ENCODE assay signal across 8 cellular contexts in the genomic region with DNA sequence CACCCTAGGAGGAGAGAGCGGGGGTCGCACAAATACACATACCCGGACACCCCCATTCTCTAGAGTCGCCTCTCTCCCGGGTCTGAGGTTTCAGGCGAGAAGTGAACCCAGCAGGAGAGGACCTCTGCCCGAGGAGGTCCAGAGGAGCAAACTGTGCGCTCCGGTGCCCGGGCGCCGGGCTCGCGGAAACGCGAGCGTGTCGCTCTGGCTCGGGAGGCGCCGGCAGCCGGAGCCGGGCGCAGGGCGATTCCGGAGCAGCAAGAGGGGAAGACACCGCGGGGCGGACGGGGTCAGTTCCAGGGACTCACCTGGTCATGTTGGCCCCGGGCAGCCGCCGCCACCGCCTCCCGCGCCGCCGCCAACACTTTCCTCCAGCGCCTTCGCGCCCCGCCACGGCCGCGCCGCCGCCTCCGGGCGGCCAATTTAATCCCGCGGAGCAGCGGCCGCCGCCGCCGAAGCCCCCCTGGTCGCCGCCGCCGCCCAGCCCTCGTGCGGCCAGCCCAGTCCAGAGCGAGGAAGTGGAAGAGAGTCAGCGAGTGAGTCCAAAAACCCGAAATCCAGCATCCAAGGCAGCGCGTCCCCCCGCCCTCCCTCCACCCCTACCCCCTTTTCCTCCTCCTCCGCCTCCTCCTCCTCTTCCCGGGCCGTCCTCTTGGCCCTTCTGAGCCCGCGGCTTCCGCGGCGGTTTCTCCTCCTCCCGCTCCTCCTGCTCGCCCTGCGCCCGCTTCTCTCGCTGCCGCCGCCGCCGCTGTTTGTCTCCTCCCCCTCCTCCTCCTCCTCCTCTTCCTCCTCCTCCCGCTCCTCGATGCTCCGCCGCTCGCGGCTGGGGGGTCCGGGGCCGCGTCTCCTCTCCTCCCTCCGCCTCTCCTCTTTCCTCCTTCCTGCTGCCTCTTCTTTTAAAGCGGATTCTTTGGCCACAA.
DNase-seq lines count a peak whose midpoint lies in the region; ATAC-seq and TF ChIP-seq lines count a peak whose summit lies in the region.

No MANE protein-coding gene starts in this region.

- DNase-seq in DMS53 treated with DMSO at 0.1 percent for 48 hours (lab: John Stamatoyannopoulos, UW; ENCODE audit: unreplicated experiment) (peak; percentile 21), left cardiac atrium (peak; percentile 68), osteocyte (ENCODE audit: extremely low spot score, unreplicated experiment) (peak; percentile 85)
- peak; percentile 21 for DNase-seq in activated naive CD8-positive, alpha-beta T cell treated with anti-CD3 and anti-CD28 coated beads for 36 hours

- peaks cover 45% of the 10 kb centered on the region for H3K4me1 ChIP-seq in Loucy (ENCODE audit: insufficient read depth, low read length, poor library complexity, severe bottlenecking)

- peaks cover 45% of the 10 kb centered on the region for H4K20me1 ChIP-seq in Loucy (ENCODE audit: insufficient read depth, low read length, poor library complexity, severe bottlenecking)

- intact Hi-C loops in left cardiac atrium (cut with DNase I): no loop called here

- H3K4me3 ChIP-seq in Loucy (ENCODE audit: low read length, poor library complexity, severe bottlenecking): peak overlapping the region; percentile 91

- H3K79me2 ChIP-seq in Loucy (ENCODE audit: insufficient read depth, low read length): peaks cover 61% of the 10 kb centered on the region

- TF ChIP-seq CTCF in Loucy (conservative IDR thresholded peaks at IDR 0.05; ENCODE audit: low read length): no peak
- no peak for TF ChIP-seq CTCF in osteocyte (IDR thresholded peaks at IDR 0.05)

- H3K36me3 Mint-ChIP-seq in activated naive CD8-positive, alpha-beta T cell treated with anti-CD3 and anti-CD28 coated beads for 36 hours: no peaks in the 10 kb centered on the region
- H3K36me3 Mint-ChIP-seq in osteocyte (ENCODE audit: unreplicated experiment): no peaks in the 10 kb centered on the region

- H2AFZ ChIP-seq in Loucy (ENCODE audit: low read length): peak overlapping the region; percentile 87

- peak overlapping the region; percentile 93 for H3K9ac ChIP-seq in Loucy (ENCODE audit: low read depth, low read length, poor library complexity, severe bottlenecking)

- H3K4me1 Mint-ChIP-seq in activated naive CD8-positive, alpha-beta T cell treated with anti-CD3 and anti-CD28 coated beads for 36 hours: peaks cover 5% of the 10 kb centered on the region
- H3K4me1 Mint-ChIP-seq in osteocyte (ENCODE audit: unreplicated experiment): peaks cover 16% of the 10 kb centered on the region

- no peaks in the 10 kb centered on the region for H3K9me2 ChIP-seq in Loucy (replicated peaks; ENCODE audit: low read depth, low read length)

- H3K36me3 ChIP-seq in Loucy (ENCODE audit: insufficient read depth, low read length): no peaks in the 10 kb centered on the region

- no peak overlapping the region for H3K27ac Mint-ChIP-seq in activated naive CD8-positive, alpha-beta T cell treated with anti-CD3 and anti-CD28 coated beads for 36 hours
- no peak overlapping the region for H3K27ac Mint-ChIP-seq in osteocyte (ENCODE audit: unreplicated experiment)

- peaks cover 5% of the 10 kb centered on the region for H3K27me3 ChIP-seq in Loucy (ENCODE audit: insufficient read depth, low read length, poor library complexity, severe bottlenecking)

- peaks cover 64% of the 10 kb centered on the region for H3K27me3 Mint-ChIP-seq in activated naive CD8-positive, alpha-beta T cell treated with anti-CD3 and anti-CD28 coated beads for 36 hours
- H3K27me3 Mint-ChIP-seq in osteocyte (ENCODE audit: unreplicated experiment): peaks cover 50% of the 10 kb centered on the region

- no peaks in the 10 kb centered on the region for H3K9me3 Mint-ChIP-seq in activated naive CD8-positive, alpha-beta T cell treated with anti-CD3 and anti-CD28 coated beads for 36 hours
- H3K9me3 Mint-ChIP-seq in osteocyte (ENCODE audit: unreplicated experiment): no peaks in the 10 kb centered on the region

- peak overlapping the region; percentile 93 for H3K4me2 ChIP-seq in Loucy (ENCODE audit: low read depth, low read length, poor library complexity, severe bottlenecking)

- no peaks in the 10 kb centered on the region for H3K9me3 ChIP-seq in Loucy (ENCODE audit: insufficient read depth, low read depth, low read length)

- peak overlapping the region; percentile 70 for H3K4me3 Mint-ChIP-seq in activated naive CD8-positive, alpha-beta T cell treated with anti-CD3 and anti-CD28 coated beads for 36 hours
- H3K4me3 Mint-ChIP-seq in osteocyte (ENCODE audit: unreplicated experiment): peak overlapping the region; percentile 78

- ATAC-seq in left cardiac atrium (peak; percentile 87 to 91), GM18502 (IDR thresholded peaks at IDR 0.05; ENCODE audit: poor library complexity, unreplicated experiment) (no peak), GM21381 (IDR thresholded peaks at IDR 0.05; ENCODE audit: unreplicated experiment) (no peak), HG03378 (IDR thresholded peaks at IDR 0.05; ENCODE audit: unreplicated experiment) (no peak)

- H3F3A ChIP-seq in Loucy (ENCODE audit: low read depth): peaks cover 6% of the 10 kb centered on the region; the same call in 1 of the 2 replicates

Comparison
In these comparisons a context has a peak if more than half of its experiments do, and no peak if none do; other contexts are left out.
1. DNase-seq: peak in every context shown above with its lines; median percentile 85 in osteocyte; 68 in left cardiac atrium; 21 in DMS53 treated with DMSO at 0.1 percent for 48 hours; 21 in activated naive CD8-positive, alpha-beta T cell treated with anti-CD3 and anti-CD28 coated beads for 36 hours.
2. ATAC-seq: peak in left cardiac atrium (2 of 2); none in GM18502 (single experiment), GM21381 (single experiment) and HG03378 (single experiment).